18 cellular contexts compared by ENCODE assay signal in genomic region chr2:176527141-176527901, GRCh38.
DNase-seq lines count a peak whose midpoint lies in the region; ATAC-seq, FAIRE-seq and TF ChIP-seq lines count a peak whose summit lies in the region.
"Had no signal": no experiment of that assay in that cellular context is flagged by ENCODE, and none has a peak within 500 bp of the region (broad histone marks: within the 10 kb centered on the region; RNA-seq: fewer than 3 reads in every experiment).

No MANE protein-coding gene starts in this region.

- H3K4me3 ChIP-seq in vagina, result no peak overlapping the region
- H3K4me3 ChIP-seq: cardiac muscle cell, stomach had no signal

- ATAC-seq in GM19467 (IDR thresholded peaks at IDR 0.05; ENCODE audit: unreplicated experiment), result no peak
- ATAC-seq: activated T-cell treated with anti-CD3 and anti-CD28 coated beads, Interleukin-2, amount 50 U/mL, for 72 hours had no signal

- H3K36me3 Mint-ChIP-seq in nephron (ENCODE audit: low read depth), result no peaks in the 10 kb centered on the region
- H3K36me3 Mint-ChIP-seq: activated naive CD8-positive, alpha-beta T cell treated with anti-CD3 and anti-CD28 coated beads, Interleukin-2, amount 10 ng/mL, durations not matched to agents 7 days and 5 days had no signal

- no peaks in the 10 kb centered on the region for H3K36me3 ChIP-seq in vagina
- H3K36me3 ChIP-seq: cardiac muscle cell, stomach had no signal

- no peak for TF ChIP-seq CTCF in nephron (IDR thresholded peaks at IDR 0.05; ENCODE audit: unreplicated experiment in 3 of 3)
- no peak for TF ChIP-seq CTCF in vagina (IDR thresholded peaks at IDR 0.05)

- no peak overlapping the region for H3K27ac ChIP-seq in vagina
- H3K27ac ChIP-seq: C4-2B, cardiac muscle cell, stomach had no signal

- H3K4me3 Mint-ChIP-seq in nephron, result peak overlapping the region in 2 of 3 experiments; percentile 0 to 29
- H3K4me3 Mint-ChIP-seq: activated naive CD8-positive, alpha-beta T cell treated with anti-CD3 and anti-CD28 coated beads, Interleukin-2, amount 10 ng/mL, durations not matched to agents 7 days and 5 days; activated T-cell treated with anti-CD3 and anti-CD28 coated beads, Interleukin-2, amount 50 U/mL, for 72 hours had no signal

- no peaks in the 10 kb centered on the region for H3K27me3 ChIP-seq in vagina
- H3K27me3 ChIP-seq: stomach had no signal

- intact Hi-C loops in vagina (cut with DNase I), result no loop called here

- peaks cover 12% of the 10 kb centered on the region for H3K4me1 ChIP-seq in vagina

- peaks cover 51% of the 10 kb centered on the region for H3K4me1 Mint-ChIP-seq in nephron
- H3K4me1 Mint-ChIP-seq: activated naive CD8-positive, alpha-beta T cell treated with anti-CD3 and anti-CD28 coated beads, Interleukin-2, amount 10 ng/mL, durations not matched to agents 7 days and 5 days had no signal

- DNase-seq in GM03348 (ENCODE audit: low spot score) (peak; percentile 52), NCI-H2029 (lab: John Stamatoyannopoulos, UW) (peak; percentile 59), NCI-H2081 treated with DMSO at 0.1 percent for 48 hours (lab: John Stamatoyannopoulos, UW) (no peak), NCI-H82 (lab: John Stamatoyannopoulos, UW) (no peak), vagina (ENCODE audit: extremely low spot score in 2 of 2) (no peak)
- DNase-seq: activated CD4-positive, alpha-beta T cell treated with anti-CD3 and anti-CD28 coated beads, Interleukin-2, amount 50 U/mL, for 48 hours; activated naive CD8-positive, alpha-beta T cell treated with anti-CD3 and anti-CD28 coated beads, Interleukin-2, amount 10 ng/mL, durations not matched to agents 7 days and 5 days; activated T-cell treated with anti-CD3 and anti-CD28 coated beads, Interleukin-2, amount 50 U/mL, for 72 hours; NCI-H2171; stimulated activated CD4-positive, alpha-beta T cell treated with anti-CD3 and anti-CD28 coated beads, Interleukin-12 subunit alpha, Interleukin-12 subunit beta, amount 100 ng/mL, for 4 hours; stomach had no signal

- no peak for TF ChIP-seq POLR2A in vagina (IDR thresholded peaks at IDR 0.05)

- H3K9me3 Mint-ChIP-seq in nephron, result no peaks in the 10 kb centered on the region
- H3K9me3 Mint-ChIP-seq: activated naive CD8-positive, alpha-beta T cell treated with anti-CD3 and anti-CD28 coated beads, Interleukin-2, amount 10 ng/mL, durations not matched to agents 7 days and 5 days; activated T-cell treated with anti-CD3 and anti-CD28 coated beads, Interleukin-2, amount 50 U/mL, for 72 hours had no signal

- no peaks in the 10 kb centered on the region for H3K9me3 ChIP-seq in vagina
- H3K9me3 ChIP-seq: stomach had no signal

- peak; percentile 98 for FAIRE-seq in endometrium (lab: Jason Lieb, UNC)
- FAIRE-seq: GM12892, islet of Langerhans had no signal

- no peaks in the 10 kb centered on the region for H3K27me3 Mint-ChIP-seq in nephron (ENCODE audit: low read depth)

- H3K27ac Mint-ChIP-seq in nephron, result peak overlapping the region; percentile 67 to 85 (median 68)
- H3K27ac Mint-ChIP-seq: activated naive CD8-positive, alpha-beta T cell treated with anti-CD3 and anti-CD28 coated beads, Interleukin-2, amount 10 ng/mL, durations not matched to agents 7 days and 5 days; activated T-cell treated with anti-CD3 and anti-CD28 coated beads, Interleukin-2, amount 50 U/mL, for 72 hours had no signal

Comparison
In these comparisons a context has a peak if more than half of its experiments do, and no peak if none do; other contexts are left out.
1. DNase-seq: peak in GM03348 (single experiment) and NCI-H2029 (single experiment); none in NCI-H2081 treated with DMSO at 0.1 percent for 48 hours (single experiment), NCI-H82 (single experiment) and vagina (0 of 2).